8 cellular contexts compared by ENCODE assay signal in genomic region chr19:3557461-3558248, GRCh38. TPM values are rescaled to one million over a fixed set of nuclear protein-coding genes. Genes with fewer than 3 reads are reported as not detected.
DNase-seq lines count a peak whose midpoint lies in the region; ATAC-seq and TF ChIP-seq lines count a peak whose summit lies in the region.

TSS of gene MFSD12 (minus strand) at chr19:3557586. CDS start at chr19:3557403, 183 bp downstream.

- WGBS in SK-N-SH (ENCODE audit: low lambda C conversion rate), result 2% methylated on average over 21 of the region's 81 CpGs
- WGBS in testis, 2 donors, result 1 to 2% methylated on average over 9 to 26 of the region's 81 CpGs

- peak; percentile 85 for ATAC-seq in HG02571 (IDR thresholded peaks at IDR 0.05; ENCODE audit: unreplicated experiment)

- H3K27ac ChIP-seq in SK-N-SH (ENCODE audit: low read depth in 2 of 2, low read length in 1 of 2) (peak within 1 kb of the TSS; percentile 59 to 69; a peak in 3 of 4 replicates), osteoblast (ENCODE audit: low read depth, low read length) (peak within 1 kb of the TSS; percentile 85), testis (no peak within 1 kb of the TSS)

- no peak for TF ChIP-seq RAD21 in SK-N-SH (IDR thresholded peaks at IDR 0.05; ENCODE audit: low read length)

- TF ChIP-seq POLR2A in NB4 (IDR thresholded peaks at IDR 0.05; ENCODE audit: extremely low read depth, insufficient read length) (peak; percentile 31), testis (IDR thresholded peaks at IDR 0.05) (peak; percentile 41)

- H3K9me2 ChIP-seq in SK-N-SH, result no peaks in the 10 kb centered on the region

- DNase-seq in NB4 (ENCODE audit: low read depth) (peak; percentile 92), SK-N-SH (peak; percentile 100), glomerular endothelial cell (ENCODE audit: extremely low read depth, low read depth, low spot score) (no peak), osteoblast (ENCODE audit: insufficient read length, low spot score, missing footprints) (peak; percentile 100), testis (peak; percentile 94)
- peak; percentile 97 for DNase-seq in activated naive CD4-positive, alpha-beta T cell treated with anti-CD3 and anti-CD28 coated beads, Interleukin-2, amount 50 U/mL, for 16 hours

- CTCF ChIA-PET in SK-N-SH (lab: Yijun Ruan, JAX), result interaction anchor here (0.8 to 7.3 kb wide), 11 partner anchors 11 to 282 kb away, joined by 3 to 73 read pairs (median 5); partner anchors contain the start of gene TEKTIP1

- H3K9me3 ChIP-seq in SK-N-SH (no peaks in the 10 kb centered on the region), osteoblast (ENCODE audit: low read depth, low read length) (no peaks in the 10 kb centered on the region), testis (no peaks in the 10 kb centered on the region)

- H3K4me2 ChIP-seq in SK-N-SH (peak within 1 kb of the TSS; percentile 100), osteoblast (ENCODE audit: insufficient read depth, low read length) (peak within 1 kb of the TSS; percentile 95)

- no peaks in the 10 kb centered on the region for H3K36me3 ChIP-seq in SK-N-SH (replicated peaks in 1 of 2; ENCODE audit: control insufficient read depth in 1 of 2, insufficient read depth in 2 of 2, low read length in 1 of 2)
- no peaks in the 10 kb centered on the region for H3K36me3 ChIP-seq in osteoblast (ENCODE audit: insufficient read depth, low read length)
- no peaks in the 10 kb centered on the region for H3K36me3 ChIP-seq in testis (ENCODE audit: low read depth, missing control alignments)

- H3K79me2 ChIP-seq in SK-N-SH (ENCODE audit: insufficient read depth), result peaks cover 44% of the 10 kb centered on the region
- H3K79me2 ChIP-seq in osteoblast (ENCODE audit: insufficient read depth, low read length), result peaks cover 39% of the 10 kb centered on the region

- intact Hi-C loops in testis (cut with DNase I; ENCODE audit: low total_unique reads), result loop anchor here (10.0 kb wide), 1 partner anchor 57 kb away; no protein-coding TSS in a partner anchor

- H2AFZ ChIP-seq in SK-N-SH (ENCODE audit: low read depth) (peak within 1 kb of the TSS; percentile 99), osteoblast (ENCODE audit: low read length) (peak within 1 kb of the TSS; percentile 92)

- peaks cover 3 to 15% of the 10 kb centered on the region in 2 experiments; a peak in 1 of 4 replicates for H3K4me1 ChIP-seq in SK-N-SH (ENCODE audit: control insufficient read depth in 1 of 2, insufficient read depth in 2 of 2, low read depth in 1 of 2, low read length in 1 of 2)
- peaks cover 10% of the 10 kb centered on the region for H3K4me1 ChIP-seq in osteoblast (ENCODE audit: insufficient read depth, low read length)
- H3K4me1 ChIP-seq in testis, result peaks cover 16% of the 10 kb centered on the region

- no peaks in the 10 kb centered on the region for H3K27me3 ChIP-seq in SK-N-SH (ENCODE audit: insufficient read depth)
- no peaks in the 10 kb centered on the region for H3K27me3 ChIP-seq in osteoblast (ENCODE audit: insufficient read depth, low read length)
- no peaks in the 10 kb centered on the region for H3K27me3 ChIP-seq in testis

- TF ChIP-seq EP300 in SK-N-SH (IDR thresholded peaks at IDR 0.05; ENCODE audit: borderline replicate concordance in 1 of 2, low read depth in 1 of 2, low read length in 1 of 2), result no peak

- POLR2A ChIA-PET in SK-N-SH (lab: Yijun Ruan, JAX), result interaction anchor here (1.1 kb wide), 2 partner anchors 16 to 205 kb away, joined by 3 read pairs; no protein-coding TSS in a partner anchor

- peaks cover 11% of the 10 kb centered on the region; the same call in 1 of the 2 replicates for H4K20me1 ChIP-seq in SK-N-SH (ENCODE audit: insufficient read depth)
- peaks cover 19% of the 10 kb centered on the region for H4K20me1 ChIP-seq in osteoblast (ENCODE audit: insufficient read depth, low read length)

- TF ChIP-seq CTCF in NB4 (IDR thresholded peaks at IDR 0.05; ENCODE audit: low read depth, low read length) (no peak), SK-N-SH (IDR thresholded peaks at IDR 0.05) (no peak), osteoblast (IDR thresholded peaks at IDR 0.05; ENCODE audit: extremely low read depth, low read depth, low read length) (no peak), testis (IDR thresholded peaks at IDR 0.05) (peak in 1 of 3 experiments; percentile 23)

- peak within 1 kb of the TSS; percentile 63 for H3K9ac ChIP-seq in SK-N-SH

- H3K4me3 ChIP-seq in GM08714 (ENCODE audit: low read length), result peak within 1 kb of the TSS; percentile 76
- H3K4me3 ChIP-seq in NB4 (ENCODE audit: low read depth, low read length), result peak within 1 kb of the TSS; percentile 74
- H3K4me3 ChIP-seq in SK-N-SH (ENCODE audit: low read depth in 2 of 2, low read length in 1 of 2), result peak within 1 kb of the TSS; percentile 67 to 98
- H3K4me3 ChIP-seq in osteoblast (ENCODE audit: insufficient read depth, low read length), result peak within 1 kb of the TSS; percentile 95
- peak within 1 kb of the TSS; percentile 76 to 85 for H3K4me3 ChIP-seq in testis

- no peaks in the 10 kb centered on the region for H3F3A ChIP-seq in SK-N-SH (replicated peaks; ENCODE audit: insufficient read depth)

TF ChIP-seq in SK-N-SH, 30 proteins besides CTCF, POLR2A, EP300 and RAD21 (continues in another document):
- TF ChIP-seq CHD2 (IDR thresholded peaks at IDR 0.05; ENCODE audit: low read length, partially characterized antibody) (peak; percentile 51), FOXJ3 (CRISPR knock-in tag; IDR thresholded peaks at IDR 0.05) (no peak), ELF1 (IDR thresholded peaks at IDR 0.05) (no peak; the same call in 1 of the 2 replicates), RCOR1 (IDR thresholded peaks at IDR 0.05; ENCODE audit: low read length) (no peak), PBX3 (IDR thresholded peaks at IDR 0.05) (peak; percentile 37; the same call in 1 of the 2 replicates), EZH2phosphoT487 (IDR thresholded peaks at IDR 0.05; ENCODE audit: borderline replicate concordance, low read depth) (no peak), SMC3 (IDR thresholded peaks at IDR 0.05; ENCODE audit: low read depth, low read length) (no peak), RXRA (IDR thresholded peaks at IDR 0.05; ENCODE audit: borderline replicate concordance, low read depth) (no peak), MAX (IDR thresholded peaks at IDR 0.05; ENCODE audit: low read depth) (peak; percentile 75), MXI1 (IDR thresholded peaks at IDR 0.05; ENCODE audit: low read depth, low read length) (peak; percentile 80), YY1 (IDR thresholded peaks at IDR 0.05; ENCODE audit: low read depth) (no peak), IRF3 (IDR thresholded peaks at IDR 0.05; ENCODE audit: low read depth, low read length) (no peak; the same call in 1 of the 2 replicates), GATA2 (CRISPR knock-in tag; IDR thresholded peaks at IDR 0.05) (no peak), JUND (IDR thresholded peaks at IDR 0.05) (no peak), SIN3A (IDR thresholded peaks at IDR 0.05; ENCODE audit: borderline replicate concordance, low read depth, low read length) (no peak), NRF1 (IDR thresholded peaks at IDR 0.05; ENCODE audit: low read depth, low read length) (peak; percentile 27; the same call in 1 of the 2 replicates), MEF2A (IDR thresholded peaks at IDR 0.05; ENCODE audit: borderline replicate concordance, low read depth) (no peak), ZBTB33 (IDR thresholded peaks at IDR 0.05; ENCODE audit: borderline replicate concordance, low read depth) (no peak), FOSL2 (IDR thresholded peaks at IDR 0.05; ENCODE audit: borderline replicate concordance, low read depth) (no peak)

RNA-seq across cellular contexts. Expression of gene MFSD12, which starts in this region (rescaled TPM):
- polyA plus RNA-seq in SK-N-SH (2012; rRNA removed), result 45.9 and 53.3 TPM in 2 replicates
- 23.5 and 33.7 TPM in 2 replicates for polyA plus RNA-seq in SK-N-SH (2012; cell fraction: cytosol; rRNA removed)
- polyA plus RNA-seq in SK-N-SH (2012; cell fraction: nucleus; rRNA removed), result 152 and 202 TPM in 2 replicates
- total RNA-seq in glomerular endothelial cell, result 107 and 138 TPM in 2 replicates
- 92.5 and 104 TPM in 2 replicates for total RNA-seq in osteoblast
- 10 to 100 TPM; 83.9 to 95.1 TPM for total RNA-seq in testis
- polyA plus RNA-seq in testis (ENCODE audit: insufficient read depth, low read depth, low replicate concordance), result 32.8 TPM

Comparison
In these comparisons a context has a peak if more than half of its experiments do, and no peak if none do; other contexts are left out.
1. H3K27ac ChIP-seq: peak in SK-N-SH (2 of 2) and osteoblast (single experiment); none in testis (0 of 2).
2. Peak in every context shown above with its lines, with median percentiles within 50 percentile points of each other: H3K4me3 ChIP-seq.